ENCODE assay signal across 38 cellular contexts in genomic region chr1:104923075-104923474, GRCh38.
"Had no signal": no experiment of that assay in that cellular context is flagged by ENCODE, and none has a peak within 500 bp of the region (broad histone marks: within the 10 kb centered on the region; RNA-seq: fewer than 3 reads in every experiment).

No MANE protein-coding gene starts in this region.

- H3K4me1 Mint-ChIP-seq: activated B cell treated with CpG ODN at 0.5 μM for 24 hours; activated CD4-positive, alpha-beta memory T cell treated with anti-CD3 and anti-CD28 coated beads, Interleukin-2, amount 10 ng/mL, durations not matched to agents 7 days and 5 days; activated CD4-positive, alpha-beta T cell treated with anti-CD3 and anti-CD28 coated beads for 36 hours; activated CD4-positive, alpha-beta T cell treated with anti-CD3 and anti-CD28 coated beads, Interleukin-2, amount 10 ng/mL, durations not matched to agents 7 days and 5 days; activated CD8-positive, alpha-beta memory T cell treated with anti-CD3 and anti-CD28 coated beads, Interleukin-2, amount 10 ng/mL, durations not matched to agents 7 days and 5 days; activated naive CD8-positive, alpha-beta T cell treated with anti-CD3 and anti-CD28 coated beads for 36 hours; activated T-helper 17 cell treated with anti-CD3 and anti-CD28 coated beads, Interleukin-2, amount 50 U/mL, for 72 hours had no signal

- H3K27ac ChIP-seq: adrenal gland, body of pancreas, brain microvascular endothelial cell, breast epithelium, VCaP had no signal

- ATAC-seq: activated CD4-positive, alpha-beta T cell treated with anti-CD3 and anti-CD28 coated beads for 36 hours; activated CD8-positive, alpha-beta memory T cell treated with anti-CD3 and anti-CD28 coated beads, Interleukin-2, amount 10 ng/mL, durations not matched to agents 7 days and 5 days; activated CD8-positive, alpha-beta T cell treated with anti-CD3 and anti-CD28 coated beads, Interleukin-2, amount 10 ng/mL, durations not matched to agents 7 days and 5 days; activated naive CD4-positive, alpha-beta T cell treated with anti-CD3 and anti-CD28 coated beads, Interleukin-2, amount 50 U/mL, for 72 hours; activated T-cell treated with anti-CD3 and anti-CD28 coated beads, Interleukin-2, amount 50 U/mL, for 4 hours; activated T-cell treated with anti-CD3 and anti-CD28 coated beads, Interleukin-2, amount 50 U/mL, for 72 hours; activated T-helper 17 cell treated with anti-CD3 and anti-CD28 coated beads, Interleukin-2, amount 50 U/mL, for 72 hours; body of pancreas had no signal

- H3K4me1 ChIP-seq: adrenal gland, body of pancreas, breast epithelium had no signal

- FAIRE-seq: astrocyte, colon, TTC549 had no signal

- DNase-seq: activated B cell treated with CpG ODN at 0.5 μM for 24 hours; activated CD4-positive, alpha-beta memory T cell treated with anti-CD3 and anti-CD28 coated beads, Interleukin-2, amount 10 ng/mL, durations not matched to agents 7 days and 5 days; activated CD4-positive, alpha-beta T cell treated with anti-CD3 and anti-CD28 coated beads for 36 hours; activated CD4-positive, alpha-beta T cell treated with anti-CD3 and anti-CD28 coated beads for 48 hours; activated CD4-positive, alpha-beta T cell treated with anti-CD3 and anti-CD28 coated beads, Interleukin-2, amount 10 ng/mL, durations not matched to agents 7 days and 5 days; activated CD4-positive, alpha-beta T cell treated with anti-CD3 and anti-CD28 coated beads, Interleukin-2, amount 50 U/mL, for 48 hours; activated CD4-positive, CD25-positive, alpha-beta regulatory T cell treated with anti-CD3 and anti-CD28 coated beads, Interleukin-2, amount 50 U/mL, for 72 hours; activated CD8-positive, alpha-beta memory T cell treated with anti-CD3 and anti-CD28 coated beads for 24 hours; activated CD8-positive, alpha-beta memory T cell treated with anti-CD3 and anti-CD28 coated beads, Interleukin-2, amount 10 ng/mL, durations not matched to agents 7 days and 5 days; activated CD8-positive, alpha-beta T cell treated with anti-CD3 and anti-CD28 coated beads, Interleukin-2, amount 10 ng/mL, durations not matched to agents 7 days and 5 days; activated effector memory CD4-positive, alpha-beta T cell treated with anti-CD3 and anti-CD28 coated beads, Interleukin-2, amount 50 U/mL, for 16 hours; activated gamma-delta T cell treated with Interleukin-2 at 50 U/mL for 16 hours; activated naive CD4-positive, alpha-beta T cell; activated naive CD4-positive, alpha-beta T cell treated with anti-CD3 and anti-CD28 coated beads for 36 hours; activated naive CD4-positive, alpha-beta T cell treated with anti-CD3 and anti-CD28 coated beads, Interleukin-2, amount 50 U/mL, for 16 hours; activated naive CD8-positive, alpha-beta T cell treated with anti-CD3 and anti-CD28 coated beads for 36 hours; activated T-cell treated with anti-CD3 and anti-CD28 coated beads for 4 hours; activated T-cell treated with anti-CD3 and anti-CD28 coated beads, Interleukin-2, amount 50 U/mL, for 1 hour; activated T-cell treated with anti-CD3 and anti-CD28 coated beads, Interleukin-2, amount 50 U/mL, for 4 hours; activated T-cell treated with anti-CD3 and anti-CD28 coated beads, Interleukin-2, amount 50 U/mL, for 72 hours; adrenal gland; amniotic stem cell; aorta; body of pancreas; brain microvascular endothelial cell; central memory CD4-positive, alpha-beta T cell; T-helper 2 cell; T-helper 9 cell had no signal

- H3K9me3 Mint-ChIP-seq: activated B cell treated with CpG ODN at 0.5 μM for 24 hours had no signal

- H3K4me3 Mint-ChIP-seq: activated B cell treated with CpG ODN at 0.5 μM for 24 hours; activated CD4-positive, alpha-beta memory T cell treated with anti-CD3 and anti-CD28 coated beads, Interleukin-2, amount 10 ng/mL, durations not matched to agents 7 days and 5 days; activated CD4-positive, alpha-beta T cell treated with anti-CD3 and anti-CD28 coated beads for 36 hours; activated CD4-positive, alpha-beta T cell treated with anti-CD3 and anti-CD28 coated beads, Interleukin-2, amount 10 ng/mL, durations not matched to agents 7 days and 5 days; activated CD8-positive, alpha-beta memory T cell treated with anti-CD3 and anti-CD28 coated beads, Interleukin-2, amount 10 ng/mL, durations not matched to agents 7 days and 5 days; activated CD8-positive, alpha-beta T cell treated with anti-CD3 and anti-CD28 coated beads, Interleukin-2, amount 10 ng/mL, durations not matched to agents 7 days and 5 days; activated naive CD4-positive, alpha-beta T cell treated with anti-CD3 and anti-CD28 coated beads for 36 hours; activated naive CD8-positive, alpha-beta T cell treated with anti-CD3 and anti-CD28 coated beads for 36 hours; activated T-cell treated with anti-CD3 and anti-CD28 coated beads, Interleukin-2, amount 50 U/mL, for 4 hours; activated T-cell treated with anti-CD3 and anti-CD28 coated beads, Interleukin-2, amount 50 U/mL, for 72 hours; activated T-helper 1 cell treated with anti-CD3 and anti-CD28 coated beads, Interleukin-12 subunit alpha, Interleukin-12 subunit beta, Interleukin-2, Interleukin-4 antibody, amounts not matched to agents 30 ng/mL and 10 ng/mL and 1 ng/mL, durations not matched to agents 14 hours and 24 hours and 36 hours; activated T-helper 17 cell treated with anti-CD3 and anti-CD28 coated beads, Interleukin-2, amount 50 U/mL, for 72 hours; T-helper 1 cell treated with Interleukin-12 subunit alpha and Interleukin-12 subunit beta and Interleukin-4 antibody, amounts not matched to agents 30 μg/mL and 1 μg/mL, for 36 hours; T-helper 2 cell treated with Interferon-gamma antibody and Interleukin-4, amounts not matched to agents 5 μg/mL and 100 μg/mL, for 36 hours had no signal

- H3K9me3 ChIP-seq: adrenal gland, body of pancreas, breast epithelium had no signal

- H3K4me3 ChIP-seq: adrenal gland, body of pancreas, breast epithelium had no signal

- H3K36me3 ChIP-seq: adrenal gland, brain microvascular endothelial cell, breast epithelium had no signal

- H3K27me3 ChIP-seq: adrenal gland, body of pancreas, brain microvascular endothelial cell, breast epithelium had no signal

- H3K27me3 Mint-ChIP-seq: activated B cell treated with CpG ODN at 0.5 μM for 24 hours; activated CD4-positive, alpha-beta memory T cell treated with anti-CD3 and anti-CD28 coated beads, Interleukin-2, amount 10 ng/mL, durations not matched to agents 7 days and 5 days; activated CD4-positive, alpha-beta T cell treated with anti-CD3 and anti-CD28 coated beads for 36 hours; activated CD4-positive, alpha-beta T cell treated with anti-CD3 and anti-CD28 coated beads, Interleukin-2, amount 10 ng/mL, durations not matched to agents 7 days and 5 days; activated CD8-positive, alpha-beta memory T cell treated with anti-CD3 and anti-CD28 coated beads, Interleukin-2, amount 10 ng/mL, durations not matched to agents 7 days and 5 days; activated naive CD8-positive, alpha-beta T cell treated with anti-CD3 and anti-CD28 coated beads for 36 hours; activated T-helper 17 cell treated with anti-CD3 and anti-CD28 coated beads, Interleukin-2, amount 50 U/mL, for 72 hours had no signal

- H3K27ac Mint-ChIP-seq: activated B cell treated with CpG ODN at 0.5 μM for 24 hours; activated CD4-positive, alpha-beta memory T cell treated with anti-CD3 and anti-CD28 coated beads, Interleukin-2, amount 10 ng/mL, durations not matched to agents 7 days and 5 days; activated CD4-positive, alpha-beta T cell treated with anti-CD3 and anti-CD28 coated beads for 36 hours; activated CD4-positive, alpha-beta T cell treated with anti-CD3 and anti-CD28 coated beads, Interleukin-2, amount 10 ng/mL, durations not matched to agents 7 days and 5 days; activated CD8-positive, alpha-beta memory T cell treated with anti-CD3 and anti-CD28 coated beads, Interleukin-2, amount 10 ng/mL, durations not matched to agents 7 days and 5 days; activated CD8-positive, alpha-beta T cell treated with anti-CD3 and anti-CD28 coated beads, Interleukin-2, amount 10 ng/mL, durations not matched to agents 7 days and 5 days; activated naive CD4-positive, alpha-beta T cell treated with anti-CD3 and anti-CD28 coated beads for 36 hours; activated naive CD4-positive, alpha-beta T cell treated with anti-CD3 and anti-CD28 coated beads, Interleukin-2, amount 50 U/mL, for 72 hours; activated naive CD8-positive, alpha-beta T cell treated with anti-CD3 and anti-CD28 coated beads for 36 hours; activated T-cell treated with anti-CD3 and anti-CD28 coated beads, Interleukin-2, amount 50 U/mL, for 72 hours; activated T-helper 1 cell treated with anti-CD3 and anti-CD28 coated beads, Interleukin-12 subunit alpha, Interleukin-12 subunit beta, Interleukin-2, Interleukin-4 antibody, amounts not matched to agents 30 ng/mL and 10 ng/mL and 1 ng/mL, durations not matched to agents 14 hours and 24 hours and 36 hours; activated T-helper 17 cell treated with anti-CD3 and anti-CD28 coated beads, Interleukin-2, amount 50 U/mL, for 72 hours; T-helper 1 cell treated with Interleukin-12 subunit alpha and Interleukin-12 subunit beta and Interleukin-4 antibody, amounts not matched to agents 30 μg/mL and 1 μg/mL, for 36 hours; T-helper 2 cell treated with Interferon-gamma antibody and Interleukin-4, amounts not matched to agents 5 μg/mL and 100 μg/mL, for 36 hours had no signal

- H3K36me3 Mint-ChIP-seq: activated CD8-positive, alpha-beta memory T cell treated with anti-CD3 and anti-CD28 coated beads, Interleukin-2, amount 10 ng/mL, durations not matched to agents 7 days and 5 days; activated naive CD8-positive, alpha-beta T cell treated with anti-CD3 and anti-CD28 coated beads for 36 hours had no signal
